20 cellular contexts compared by ENCODE assay signal in genomic region chr12:93539821-93540220, GRCh38.
"Had no signal": no experiment of that assay in that cellular context is flagged by ENCODE, and none has a peak within 500 bp of the region (broad histone marks: within the 10 kb centered on the region; RNA-seq: fewer than 3 reads in every experiment).

No MANE protein-coding gene starts in this region.

- H3K9me3 ChIP-seq: colonic mucosa, esophagus muscularis mucosa, gastroesophageal sphincter, ovary, suprapubic skin, thyroid gland had no signal

- H3K27me3 ChIP-seq: colonic mucosa, esophagus muscularis mucosa, gastroesophageal sphincter, hepatocyte, neural progenitor cell, ovary, suprapubic skin, thyroid gland had no signal

- H3K27me3 Mint-ChIP-seq: naive thymus-derived CD4-positive, alpha-beta T cell had no signal

- H3K4me1 ChIP-seq: colonic mucosa, esophagus muscularis mucosa, gastroesophageal sphincter, neural progenitor cell, suprapubic skin had no signal

- H3K4me3 Mint-ChIP-seq: neural progenitor cell, type B pancreatic cell had no signal

- H3K36me3 ChIP-seq: colonic mucosa, neural progenitor cell, ovary, suprapubic skin, thyroid gland had no signal

- H3K9me3 Mint-ChIP-seq: naive thymus-derived CD4-positive, alpha-beta T cell; neural progenitor cell had no signal

- H3K36me3 Mint-ChIP-seq: type B pancreatic cell had no signal

- H3K27ac Mint-ChIP-seq: neural progenitor cell, type B pancreatic cell had no signal

- H3K4me3 ChIP-seq: colonic mucosa, esophagus muscularis mucosa, gastroesophageal sphincter, hepatocyte, neural progenitor cell, ovary, suprapubic skin, thyroid gland had no signal

- H3K27ac ChIP-seq: colonic mucosa, epithelial cell of prostate, esophagus muscularis mucosa, gastroesophageal sphincter, hepatocyte, neural progenitor cell, ovary, suprapubic skin, thyroid gland had no signal

- DNase-seq: colonic mucosa; effector CD8-positive, alpha-beta T cell; left colon; mammary epithelial cell; naive thymus-derived CD4-positive, alpha-beta T cell; nucleus accumbens; ovary; right cardiac atrium; small intestine; stimulated activated CD4-positive, alpha-beta T cell treated with anti-CD3 and anti-CD28 coated beads, Interleukin-12 subunit alpha, Interleukin-12 subunit beta, amount 100 ng/mL, for 4 hours; stimulated activated CD4-positive, alpha-beta T cell treated with anti-CD3 and anti-CD28 coated beads, Interleukin-2, amount 100 ng/mL, for 48 hours; stimulated activated naive CD4-positive, alpha-beta T cell treated with Interleukin-2 at 50 U/mL for 16 hours; thyroid gland had no signal

- ATAC-seq: gastroesophageal sphincter; left colon; naive thymus-derived CD4-positive, alpha-beta T cell had no signal
